13 cellular contexts compared by ENCODE assay signal in genomic region chr20:47985092-47985850, GRCh38.
A peak's percentile ranks its signal among the peaks of the same experiment; 100 is the strongest.
DNase-seq lines count a peak whose midpoint lies in the region; ATAC-seq and TF ChIP-seq lines count a peak whose summit lies in the region.
"Had no signal": no experiment of that assay in that cellular context is flagged by ENCODE, and none has a peak within 500 bp of the region (broad histone marks: within the 10 kb centered on the region; RNA-seq: fewer than 3 reads in every experiment).

No MANE protein-coding gene starts in this region.

- ATAC-seq in WTC11 (peak; percentile 65), GM19023 (IDR thresholded peaks at IDR 0.05; ENCODE audit: unreplicated experiment) (no peak)

- POLR2A ChIA-PET in HEK293T (lab: Yijun Ruan, JAX) = no interaction called here
- POLR2A ChIA-PET in WTC11 (lab: Charles Lee) = no interaction called here

- TF ChIP-seq CTCF in WTC11 (IDR thresholded peaks at IDR 0.05) = no peak
- no peak for TF ChIP-seq CTCF in osteocyte (IDR thresholded peaks at IDR 0.05)

- H3K27me3 Mint-ChIP-seq in WTC11 (ENCODE audit: low read depth) (no peaks in the 10 kb centered on the region), osteocyte (ENCODE audit: unreplicated experiment) (peaks cover 33% of the 10 kb centered on the region)

- DNase-seq in Caki2 (ENCODE audit: low read depth) = peak; percentile 41
- DNase-seq in HEK293T (ENCODE audit: extremely low spot score) = peak; percentile 50
- DNase-seq in WTC11 (ENCODE audit: low spot score) = peak; percentile 34
- peak; percentile 70 for DNase-seq in kidney tubule cell (ENCODE audit: low spot score)
- no peak for DNase-seq in NCI-H1417 treated with DMSO at 0.1 percent for 48 hours (lab: John Stamatoyannopoulos, UW)
- DNase-seq in stimulated activated CD4-positive, alpha-beta T cell treated with anti-CD3 and anti-CD28 coated beads, Interleukin-12 subunit alpha, Interleukin-12 subunit beta, amount 100 ng/mL, for 4 hours = no peak
- DNase-seq in osteocyte (ENCODE audit: extremely low spot score, unreplicated experiment) = no peak
- DNase-seq: activated CD4-positive, alpha-beta T cell treated with anti-CD3 and anti-CD28 coated beads, Interleukin-2, amount 50 U/mL, for 48 hours; activated gamma-delta T cell treated with Interleukin-2 at 50 U/mL for 16 hours; NCI-H1105; NK-92 treated with Interleukin-12 subunit alpha and Interleukin-12 subunit beta, amount 100 ng/mL, for 24 hours had no signal

- H3K36me3 Mint-ChIP-seq in WTC11 (no peaks in the 10 kb centered on the region), osteocyte (ENCODE audit: unreplicated experiment) (no peaks in the 10 kb centered on the region)

- H3K9me3 Mint-ChIP-seq in WTC11 (peaks cover 18% of the 10 kb centered on the region), osteocyte (ENCODE audit: unreplicated experiment) (no peaks in the 10 kb centered on the region)
- H3K9me3 Mint-ChIP-seq: T-helper 1 cell treated with Interleukin-12 subunit alpha and Interleukin-12 subunit beta and Interleukin-4 antibody, amounts not matched to agents 30 μg/mL and 1 μg/mL, for 36 hours had no signal

- H3K4me1 Mint-ChIP-seq in WTC11 (0 out of 2 replicates have a peak, but pooled peaks cover 3% of the 10 kb centered on the region), osteocyte (ENCODE audit: unreplicated experiment) (peaks cover 6% of the 10 kb centered on the region)

- no peak overlapping the region for H3K4me3 Mint-ChIP-seq in WTC11
- H3K4me3 Mint-ChIP-seq in osteocyte (ENCODE audit: unreplicated experiment) = no peak overlapping the region
- H3K4me3 Mint-ChIP-seq: T-helper 1 cell treated with Interleukin-12 subunit alpha and Interleukin-12 subunit beta and Interleukin-4 antibody, amounts not matched to agents 30 μg/mL and 1 μg/mL, for 36 hours had no signal

- no peak overlapping the region for H3K27ac Mint-ChIP-seq in WTC11
- no peak overlapping the region for H3K27ac Mint-ChIP-seq in osteocyte (ENCODE audit: unreplicated experiment)
- H3K27ac Mint-ChIP-seq: T-helper 1 cell treated with Interleukin-12 subunit alpha and Interleukin-12 subunit beta and Interleukin-4 antibody, amounts not matched to agents 30 μg/mL and 1 μg/mL, for 36 hours had no signal

- CTCF ChIA-PET in HEK293T (lab: Yijun Ruan, JAX) (no interaction called here), WTC11 (lab: Charles Lee) (no interaction called here)

- in situ Hi-C loops in Caki2 (cut with HindIII; ENCODE audit: low pct_unique_long_range_greater_than_20kb, low sequenced_read_pairs) = no loop called here

TF ChIP-seq in HEK293T, 16 proteins besides CTCF, POLR2A, EP300 and RAD21:
- no peak for TF ChIP-seq NFRKB (IDR thresholded peaks at IDR 0.05)
- no peak for TF ChIP-seq PKNOX1 (IDR thresholded peaks at IDR 0.05)
- no peak for TF ChIP-seq TARDBP (IDR thresholded peaks at IDR 0.05)
- TF ChIP-seq LEF1 (IDR thresholded peaks at IDR 0.05; ENCODE audit: borderline replicate concordance) = no peak
- TF ChIP-seq SP1 (IDR thresholded peaks at IDR 0.05) = no peak
- TF ChIP-seq ZNF384 (IDR thresholded peaks at IDR 0.05) = no peak
- no peak for TF ChIP-seq BHLHE40 (IDR thresholded peaks at IDR 0.05; ENCODE audit: borderline replicate concordance)
- no peak for TF ChIP-seq HDGF (IDR thresholded peaks at IDR 0.05; ENCODE audit: borderline replicate concordance)
- TF ChIP-seq ELF4 (IDR thresholded peaks at IDR 0.05) = no peak
- no peak for TF ChIP-seq SUZ12 (IDR thresholded peaks at IDR 0.05)
- TF ChIP-seq FOXM1 (IDR thresholded peaks at IDR 0.05; ENCODE audit: borderline replicate concordance) = no peak
- TF ChIP-seq L3MBTL2 (conservative IDR thresholded peaks at IDR 0.05) = no peak
- TF ChIP-seq CTBP1 (IDR thresholded peaks at IDR 0.05; ENCODE audit: borderline replicate concordance) = no peak
- no peak for TF ChIP-seq ARNT (IDR thresholded peaks at IDR 0.05)
- no peak for TF ChIP-seq FOXK2 (IDR thresholded peaks at IDR 0.05)
- TF ChIP-seq FOXA1 (IDR thresholded peaks at IDR 0.05) = no peak

TF ChIP-seq in WTC11, 78 proteins besides CTCF, POLR2A, EP300 and RAD21:
- TF ChIP-seq CREB1 (CRISPR knock-in tag; IDR thresholded peaks at IDR 0.05) (no peak), ESRRA (CRISPR knock-in tag; IDR thresholded peaks at IDR 0.05; ENCODE audit: borderline replicate concordance) (no peak), NFE2L1 (CRISPR knock-in tag; IDR thresholded peaks at IDR 0.05) (no peak), MXD4 (CRISPR knock-in tag; IDR thresholded peaks at IDR 0.05; ENCODE audit: borderline replicate concordance) (no peak)

Comparison
In these comparisons a context has a peak if more than half of its experiments do, and no peak if none do; other contexts are left out.
1. DNase-seq: peak in Caki2 (single experiment), HEK293T (single experiment), WTC11 (single experiment) and kidney tubule cell (single experiment); none in NCI-H1417 treated with DMSO at 0.1 percent for 48 hours (single experiment), stimulated activated CD4-positive, alpha-beta T cell treated with anti-CD3 and anti-CD28 coated beads, Interleukin-12 subunit alpha, Interleukin-12 subunit beta, amount 100 ng/mL, for 4 hours (single experiment) and osteocyte (single experiment).